ENCODE assay signal across 8 cellular contexts in the genomic region with DNA sequence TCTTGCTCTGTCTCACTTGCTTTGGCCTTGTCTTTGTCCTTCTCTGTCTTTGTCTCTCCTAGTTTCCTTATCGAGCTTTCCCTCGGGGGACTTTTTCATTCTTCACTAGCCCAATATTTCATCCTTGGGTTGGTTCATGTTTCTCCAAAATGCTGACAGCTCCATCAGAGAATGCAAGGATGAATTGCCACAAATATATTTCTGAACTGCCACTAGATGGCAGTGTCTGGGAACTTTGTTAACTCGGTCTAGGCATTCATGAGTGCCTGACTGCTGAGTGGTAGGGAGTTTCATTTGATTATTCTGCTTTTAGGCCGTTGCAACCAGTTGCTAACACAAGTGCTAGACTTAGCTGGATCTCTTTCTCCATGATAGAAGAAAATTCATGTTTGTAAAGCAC.
A peak's percentile ranks its signal among the peaks of the same experiment; 100 is the strongest.
DNase-seq lines count a peak whose midpoint lies in the region; ATAC-seq and TF ChIP-seq lines count a peak whose summit lies in the region.

No MANE protein-coding gene starts in this region.

- CTCF ChIA-PET in GM10248 (lab: Yijun Ruan, JAX) = interaction anchor here (0.7 to 5.7 kb wide), 28 partner anchors 11 to 461 kb away, joined by 3 to 75 read pairs (median 6); no protein-coding TSS in a partner anchor

- no peaks in the 10 kb centered on the region for H3K36me3 ChIP-seq in SJCRH30

- no peak overlapping the region for H3K4me3 ChIP-seq in SJCRH30
- no peak overlapping the region for H3K4me3 ChIP-seq in epithelial cell of proximal tubule (ENCODE audit: low read depth, low read length)

- no peak overlapping the region for H3K27ac ChIP-seq in SJCRH30

- no peaks in the 10 kb centered on the region for H3K27me3 ChIP-seq in SJCRH30

- no peak overlapping the region for H3K4me3 Mint-ChIP-seq in naive B cell

- DNase-seq in GM10248 (ENCODE audit: extremely low spot score) (peak; percentile 34), HCEC 1CT (peak; percentile 35), SJCRH30 (peak; percentile 32 to 72), epithelial cell of proximal tubule (ENCODE audit: low read depth) (no peak), naive B cell (peak; percentile 27), amygdala (lab: John Stamatoyannopoulos, UW) (no peak), NCI-H2107 (lab: John Stamatoyannopoulos, UW) (no peak), COR-L47 (lab: John Stamatoyannopoulos, UW) (no peak)

- peak; percentile 43 to 58 for ATAC-seq in naive B cell (ENCODE audit: low read depth in 2 of 2)

- no peaks in the 10 kb centered on the region for H3K36me3 Mint-ChIP-seq in naive B cell

- peaks cover 0 to 8% (median 0%) of the 10 kb centered on the region in 3 donors for H3K27me3 Mint-ChIP-seq in naive B cell

- TF ChIP-seq CTCF in GM10248 (IDR thresholded peaks at IDR 0.05; ENCODE audit: control extremely low read depth, extremely low read depth, low read depth, missing control alignments) (peak; percentile 35), epithelial cell of proximal tubule (conservative IDR thresholded peaks at IDR 0.05; ENCODE audit: low read depth, low read length) (peak; percentile 57)

- POLR2A ChIA-PET in GM10248 (lab: Yijun Ruan, JAX) = no interaction called here

- no peaks in the 10 kb centered on the region for H3K4me1 ChIP-seq in SJCRH30

- peaks cover 0 to 6% (median 0%) of the 10 kb centered on the region in 7 donors for H3K9me3 Mint-ChIP-seq in naive B cell

- H3K27ac Mint-ChIP-seq in naive B cell = no peak overlapping the region

- no peaks in the 10 kb centered on the region for H3K9me3 ChIP-seq in SJCRH30 (replicated peaks)

- no peaks in the 10 kb centered on the region for H3K4me1 Mint-ChIP-seq in naive B cell

Comparison
In these comparisons a context has a peak if more than half of its experiments do, and no peak if none do; other contexts are left out.
1. DNase-seq: peak in GM10248 (single experiment), HCEC 1CT (single experiment), SJCRH30 (2 of 2) and naive B cell (single experiment); none in epithelial cell of proximal tubule (single experiment), amygdala (0 of 56), NCI-H2107 (single experiment) and COR-L47 (single experiment).